Comparison of ENCODE assay signal across 18 cellular contexts in genomic region chr3:55169161-55169560, GRCh38.
"Had no signal": no experiment of that assay in that cellular context is flagged by ENCODE, and none has a peak within 500 bp of the region (broad histone marks: within the 10 kb centered on the region; RNA-seq: fewer than 3 reads in every experiment).

No MANE protein-coding gene starts in this region.

- H3K27me3 Mint-ChIP-seq: memory B cell; natural killer cell treated with Interleukin-12 subunit alpha and Interleukin-12 subunit beta and Interleukin-15 and Interleukin-18, amount 100 ng/mL, for 72 hours had no signal

- H3K4me3 ChIP-seq: colonic mucosa, prostate gland, stomach, testis, upper lobe of right lung had no signal

- ATAC-seq: left ventricle myocardium superior; natural killer cell treated with Interleukin-12 subunit alpha and Interleukin-12 subunit beta and Interleukin-15 and Interleukin-18, amount 100 ng/mL, for 72 hours; right cardiac atrium; upper lobe of right lung had no signal

- H3K36me3 Mint-ChIP-seq: memory B cell; natural killer cell treated with Interleukin-12 subunit alpha and Interleukin-12 subunit beta and Interleukin-15 and Interleukin-18, amount 100 ng/mL, for 72 hours had no signal

- H3K4me3 Mint-ChIP-seq: activated naive CD4-positive, alpha-beta T cell treated with anti-CD3 and anti-CD28 coated beads for 36 hours; memory B cell; natural killer cell treated with Interleukin-12 subunit alpha and Interleukin-12 subunit beta and Interleukin-15 and Interleukin-18, amount 100 ng/mL, for 72 hours; T-helper 1 cell treated with Interleukin-12 subunit alpha and Interleukin-12 subunit beta and Interleukin-4 antibody, amounts not matched to agents 30 μg/mL and 1 μg/mL, for 36 hours had no signal

- H3K4me1 Mint-ChIP-seq: memory B cell had no signal

- H3K4me1 ChIP-seq: colonic mucosa, prostate gland, testis, upper lobe of right lung had no signal

- H3K27me3 ChIP-seq: colonic mucosa, stomach, testis, upper lobe of right lung had no signal

- H3K9me3 ChIP-seq: colonic mucosa, prostate gland, testis, upper lobe of right lung had no signal

- H3K36me3 ChIP-seq: colonic mucosa, prostate gland, stomach, upper lobe of right lung, WERI-Rb-1 had no signal

- H3K9me3 Mint-ChIP-seq: activated naive CD4-positive, alpha-beta T cell treated with anti-CD3 and anti-CD28 coated beads for 36 hours had no signal

- H3K27ac ChIP-seq: colonic mucosa, prostate gland, stomach, testis, upper lobe of right lung, WERI-Rb-1 had no signal

- H3K27ac Mint-ChIP-seq: activated naive CD4-positive, alpha-beta T cell treated with anti-CD3 and anti-CD28 coated beads for 36 hours; activated T-helper 2 cell treated with anti-CD3 and anti-CD28 coated beads, Interferon-gamma antibody, Interleukin-2, Interleukin-4, amounts not matched to agents 10 μg/mL and 5 μg/mL and 100 μg/mL, durations not matched to agents 14 hours and 24 hours and 36 hours; memory B cell; natural killer cell treated with Interleukin-12 subunit alpha and Interleukin-12 subunit beta and Interleukin-15 and Interleukin-18, amount 100 ng/mL, for 72 hours; T-helper 1 cell treated with Interleukin-12 subunit alpha and Interleukin-12 subunit beta and Interleukin-4 antibody, amounts not matched to agents 30 μg/mL and 1 μg/mL, for 36 hours had no signal

- DNase-seq: activated CD4-positive, alpha-beta T cell treated with anti-CD3 and anti-CD28 coated beads, Interleukin-2, amount 50 U/mL, for 48 hours; activated naive CD4-positive, alpha-beta T cell treated with anti-CD3 and anti-CD28 coated beads for 36 hours; colonic mucosa; glutamatergic neuron; hypothalamus; left ventricle myocardium superior; nucleus accumbens; right cardiac atrium; stimulated activated CD4-positive, alpha-beta T cell treated with anti-CD3 and anti-CD28 coated beads, Interleukin-2, amount 100 ng/mL, for 24 hours; stomach; testis; upper lobe of right lung; WERI-Rb-1 had no signal
